8 cellular contexts compared by ENCODE assay signal in the genomic region with DNA sequence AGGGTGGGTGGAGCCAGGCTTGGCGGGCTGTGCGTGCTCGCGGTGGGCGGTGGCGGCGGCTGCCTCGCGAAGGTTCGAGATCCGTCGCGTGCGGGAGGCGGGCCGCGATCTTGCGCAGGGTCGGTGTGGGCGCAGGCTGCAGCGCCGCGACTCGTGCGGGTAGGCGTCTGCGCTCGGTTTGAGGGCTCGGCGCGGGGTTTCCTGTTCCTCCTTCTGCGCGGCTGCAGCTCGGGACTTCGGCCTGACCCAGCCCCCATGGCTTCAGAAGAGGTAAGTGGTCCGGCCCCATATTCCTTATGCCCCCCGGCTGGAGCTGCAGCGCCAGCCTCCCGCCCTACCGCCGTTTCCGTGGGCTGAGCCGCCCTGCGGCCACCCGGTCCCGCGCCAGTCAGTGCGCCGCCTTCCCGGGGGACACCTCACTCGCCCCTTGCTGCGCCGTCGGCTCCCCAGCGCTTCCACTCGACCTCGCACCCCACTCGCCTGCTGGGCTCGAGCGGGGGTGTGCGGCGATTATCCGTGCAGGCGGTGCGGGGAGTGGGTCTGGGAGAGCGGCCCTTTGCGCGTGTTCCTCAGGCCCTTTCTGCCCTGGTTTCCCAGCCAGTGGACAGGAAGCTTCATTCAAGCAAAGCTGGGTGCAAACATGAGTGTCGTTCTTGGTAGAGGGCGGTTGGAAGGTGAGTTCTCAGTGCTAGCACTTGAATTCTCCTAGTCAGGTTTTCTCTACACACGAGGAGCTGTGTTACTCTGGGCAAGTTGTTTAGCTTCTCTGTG. TPM values are rescaled to one million over a fixed set of nuclear protein-coding genes. Genes with fewer than 3 reads are reported as not detected.
DNase-seq lines count a peak whose midpoint lies in the region; ATAC-seq and TF ChIP-seq lines count a peak whose summit lies in the region.

A gene with protein sequence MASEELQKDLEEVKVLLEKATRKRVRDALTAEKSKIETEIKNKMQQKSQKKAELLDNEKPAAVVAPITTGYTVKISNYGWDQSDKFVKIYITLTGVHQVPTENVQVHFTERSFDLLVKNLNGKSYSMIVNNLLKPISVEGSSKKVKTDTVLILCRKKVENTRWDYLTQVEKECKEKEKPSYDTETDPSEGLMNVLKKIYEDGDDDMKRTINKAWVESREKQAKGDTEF (plus strand): TSS at position 22 of the 771 bp plus-strand sequence. CDS start 234 bp downstream, at position 256.

- H3K9me3 Mint-ChIP-seq in activated naive CD8-positive, alpha-beta T cell (ENCODE audit: low read depth) = no peaks in the 10 kb centered on the region

- H3K4me3 ChIP-seq in NT2/D1 (ENCODE audit: insufficient read length, low read depth) (peak within 1 kb of the TSS; percentile 98), heart right ventricle (peak within 1 kb of the TSS; percentile 69 to 90 (median 80))

- ATAC-seq in HG02973 (IDR thresholded peaks at IDR 0.05; ENCODE audit: unreplicated experiment) (peak; percentile 11), heart right ventricle (peak in 6 of 8 donors; percentile 2 to 17 (median 3))

- H3K27me3 Mint-ChIP-seq in activated naive CD8-positive, alpha-beta T cell = no peaks in the 10 kb centered on the region

- H3K36me3 ChIP-seq in NT2/D1 (ENCODE audit: insufficient read depth, insufficient read length, low read length) = peaks cover 38% of the 10 kb centered on the region
- H3K36me3 ChIP-seq in heart right ventricle = peaks cover 0 to 12% (median 0%) of the 10 kb centered on the region in 9 donors

- H3K27ac ChIP-seq in heart right ventricle = peak within 1 kb of the TSS; percentile 83 to 100 (median 96)

- no peak for TF ChIP-seq CTCF in heart right ventricle (IDR thresholded peaks at IDR 0.05)

- H3K4me3 Mint-ChIP-seq in activated naive CD8-positive, alpha-beta T cell = no peak within 1 kb of the TSS

- peaks cover 7% of the 10 kb centered on the region for H3K36me3 Mint-ChIP-seq in activated naive CD8-positive, alpha-beta T cell

- peak within 1 kb of the TSS; percentile 100 for H3K9ac ChIP-seq in NT2/D1 (ENCODE audit: insufficient read length, low read depth)

- no peaks in the 10 kb centered on the region for H3K4me1 ChIP-seq in NT2/D1 (ENCODE audit: insufficient read depth, insufficient read length)
- peaks cover 0 to 63% (median 18%) of the 10 kb centered on the region in 9 donors for H3K4me1 ChIP-seq in heart right ventricle

- DNase-seq in activated T-cell treated with anti-CD3 and anti-CD28 coated beads for 1 hour (ENCODE audit: low read depth) = peak; percentile 25
- no peak for DNase-seq in activated T-cell treated with anti-CD3 and anti-CD28 coated beads, Interleukin-2, amount 50 U/mL, for 1 hour
- peak; percentile 11 for DNase-seq in NT2/D1 (ENCODE audit: low read depth, low spot score)
- DNase-seq in heart right ventricle = peak in 1 of 2 donors; percentile 43
- DNase-seq in posterior cingulate gyrus = peak in 8 of 10 donors; percentile 35 to 91 (median 47)
- no peak for DNase-seq in foreskin melanocyte

- WGBS in heart right ventricle, 2 donors = 0% methylated on average over 66 to 71 of the region's 71 CpGs

- peaks cover 48% of the 10 kb centered on the region for H3K4me1 Mint-ChIP-seq in activated naive CD8-positive, alpha-beta T cell (ENCODE audit: low read depth)

- H3K27ac Mint-ChIP-seq in activated naive CD8-positive, alpha-beta T cell = peak within 1 kb of the TSS; percentile 88

- intact Hi-C loops in heart right ventricle (cut with DNase I) = loop anchor here in 3 of 10 donors (2.0 to 5.0 kb wide), 3 partner anchors 23 to 978 kb away; a partner anchor contains a TSS
- intact Hi-C loops in posterior cingulate gyrus (cut with DNase I) = loop anchor here (1.0 to 10.0 kb wide), 3 partner anchors 200 to 1525 kb away; a partner anchor contains a TSS

- no peaks in the 10 kb centered on the region for H3K27me3 ChIP-seq in NT2/D1 (ENCODE audit: insufficient read depth, insufficient read length)
- no peaks in the 10 kb centered on the region for H3K27me3 ChIP-seq in heart right ventricle

- H3K9me3 ChIP-seq in NT2/D1 (ENCODE audit: insufficient read depth, low read length) (no peaks in the 10 kb centered on the region), heart right ventricle (no peaks in the 10 kb centered on the region)

RNA-seq across cellular contexts. Expression of the gene that starts here (rescaled TPM):
- 10 to 100 TPM; 43.9 to 88.3 (median 53.1) TPM for total RNA-seq in heart right ventricle
- 100 to 1,000 TPM in 1 of 2 donors, 10 to 100 TPM in 1; 20.2 to 106 TPM for polyA plus RNA-seq in heart right ventricle

Comparison
In these comparisons a context has a peak if more than half of its experiments do, and no peak if none do; other contexts are left out.
1. DNase-seq: peak in activated T-cell treated with anti-CD3 and anti-CD28 coated beads for 1 hour (single experiment), NT2/D1 (single experiment) and posterior cingulate gyrus (8 of 10); none in activated T-cell treated with anti-CD3 and anti-CD28 coated beads, Interleukin-2, amount 50 U/mL, for 1 hour (single experiment) and foreskin melanocyte (single experiment).